8 cellular contexts compared by ENCODE assay signal in the genomic region with DNA sequence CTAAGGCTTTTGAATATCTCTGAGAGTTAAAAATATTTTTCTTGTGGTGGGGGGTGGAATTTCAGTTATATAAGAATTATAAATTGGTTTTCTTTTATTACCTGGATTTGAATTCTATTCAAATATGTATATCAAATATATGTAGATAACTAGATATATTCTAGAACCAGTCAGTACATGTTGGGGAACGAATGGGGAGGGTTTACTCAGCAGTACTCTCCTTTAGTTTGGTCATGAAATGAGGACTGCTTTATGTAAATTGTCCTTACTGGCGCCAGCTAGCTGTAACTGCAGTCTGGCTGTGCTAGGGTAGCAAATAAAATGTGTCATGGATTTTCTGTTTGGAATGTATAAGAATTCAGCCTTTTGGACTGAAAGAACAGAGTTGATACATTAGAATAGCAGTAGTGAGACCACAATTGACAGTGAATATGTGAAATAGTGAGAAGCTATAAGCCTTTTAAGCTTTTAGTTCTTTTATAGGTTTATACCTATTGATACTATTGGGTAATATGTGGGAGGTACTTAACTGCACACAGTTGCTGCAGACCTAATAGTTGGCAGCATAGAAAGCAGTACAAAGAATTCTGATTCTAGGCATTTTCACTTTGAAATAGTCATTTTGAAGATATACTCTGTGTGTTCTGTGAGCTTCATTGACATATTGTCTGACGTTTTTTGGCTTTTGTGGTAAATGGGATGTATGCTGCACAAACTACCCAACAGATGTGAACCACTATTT. TPM values are rescaled to one million over a fixed set of nuclear protein-coding genes. Genes with fewer than 3 reads are reported as not detected.
DNase-seq lines count a peak whose midpoint lies in the region; ATAC-seq, FAIRE-seq and TF ChIP-seq lines count a peak whose summit lies in the region.

No MANE protein-coding gene starts in this region.

- H3K4me3 ChIP-seq in HUES48 (ENCODE audit: low read depth, low read length) (peak overlapping the region; percentile 26; the same call in 1 of the 2 replicates), bronchial epithelial cell (ENCODE audit: low read depth, low read length) (no peak overlapping the region), kidney (ENCODE audit: low read length in 2 of 2) (peak overlapping the region; percentile 5 to 40)

- no peaks in the 10 kb centered on the region; the same call in 1 of the 2 replicates for H3K36me3 ChIP-seq in HUES48 (ENCODE audit: control insufficient read depth, insufficient read depth, low read length)
- no peaks in the 10 kb centered on the region for H3K36me3 ChIP-seq in bronchial epithelial cell (ENCODE audit: control insufficient read depth, insufficient read depth, low read length)
- H3K36me3 ChIP-seq in kidney (ENCODE audit: control insufficient read depth in 1 of 2, insufficient read depth in 2 of 2, low read length in 2 of 2): no peaks in the 10 kb centered on the region

- H3K9me3 ChIP-seq in HUES48 (ENCODE audit: control insufficient read depth, insufficient read depth, low read length) (no peaks in the 10 kb centered on the region), kidney (ENCODE audit: control insufficient read depth in 1 of 2, low read length in 2 of 2) (no peaks in the 10 kb centered on the region)

- peak overlapping the region; percentile 83 for H3K27ac ChIP-seq in HUES48 (ENCODE audit: low read depth, low read length)
- H3K27ac ChIP-seq in kidney (ENCODE audit: low read depth in 2 of 2, low read length in 2 of 2): peak overlapping the region in 1 of 2 donors; percentile 28

- ATAC-seq in GM21529 (IDR thresholded peaks at IDR 0.05; ENCODE audit: unreplicated experiment): peak; percentile 67

- H3K9ac ChIP-seq in HUES48 (ENCODE audit: low read depth, low read length) (no peak overlapping the region), kidney (ENCODE audit: low read length in 2 of 2) (peak overlapping the region; percentile 5 to 27)

- no peaks in the 10 kb centered on the region for H3K27me3 ChIP-seq in HUES48 (ENCODE audit: control insufficient read depth, insufficient read depth, low read length)
- no peaks in the 10 kb centered on the region for H3K27me3 ChIP-seq in bronchial epithelial cell (ENCODE audit: control insufficient read depth, insufficient read depth, low read length)

- intact Hi-C loops in kidney (cut with DNase I): no loop called here

- FAIRE-seq in RCC 7860 (lab: Jason Lieb, UNC) (peak; percentile 84), bronchial epithelial cell (lab: Jason Lieb, UNC) (no peak), kidney (lab: Jason Lieb, UNC) (peak; percentile 55)

- peak; percentile 30 for DNase-seq in SIG-M5 treated with dmso at 0.1 percent for 504 hours (lab: John Stamatoyannopoulos, UW; ENCODE audit: unreplicated experiment)
- no peak for DNase-seq in SIG-M5 (lab: John Stamatoyannopoulos, UW)
- peak; percentile 49 for DNase-seq in RCC 7860 (ENCODE audit: low spot score)
- peak; percentile 85 for DNase-seq in bronchial epithelial cell (ENCODE audit: low read depth)
- no peak for DNase-seq in kidney
- DNase-seq in stimulated activated naive CD4-positive, alpha-beta T cell treated with Interleukin-2 at 50 U/mL for 16 hours (lab: John Stamatoyannopoulos, UW): peak; percentile 27

- H3K4me1 ChIP-seq in HUES48 (ENCODE audit: control insufficient read depth, insufficient read depth, low read length) (peaks cover 67% of the 10 kb centered on the region), kidney (ENCODE audit: control insufficient read depth in 1 of 2, insufficient read depth in 1 of 2, low read depth in 1 of 2, low read length in 2 of 2) (peaks cover 2 to 21% of the 10 kb centered on the region in 2 donors)

- TF ChIP-seq CTCF in bronchial epithelial cell (IDR thresholded peaks at IDR 0.05; ENCODE audit: insufficient read depth, low read length, severe bottlenecking) (no peak), kidney (IDR thresholded peaks at IDR 0.05; ENCODE audit: borderline replicate concordance, extremely low read depth, insufficient read depth) (peak; percentile 15)

RNA-seq across cellular contexts. Expression of gene ATF7IP, which starts 29.0 kb away (rescaled TPM):
- 13.1 and 22.4 TPM in 2 replicates for total RNA-seq in bronchial epithelial cell
- 97.1 TPM for total RNA-seq in kidney
- polyA plus RNA-seq in kidney (ENCODE audit: insufficient read depth, low read depth, low replicate concordance): 6.3 TPM

Comparison
In these comparisons a context has a peak if more than half of its experiments do, and no peak if none do; other contexts are left out.
1. DNase-seq: peak in SIG-M5 treated with dmso at 0.1 percent for 504 hours (single experiment), RCC 7860 (single experiment), bronchial epithelial cell (single experiment) and stimulated activated naive CD4-positive, alpha-beta T cell treated with Interleukin-2 at 50 U/mL for 16 hours (single experiment); none in SIG-M5 (single experiment) and kidney (single experiment).